19 cellular contexts compared by ENCODE assay signal in the genomic region with DNA sequence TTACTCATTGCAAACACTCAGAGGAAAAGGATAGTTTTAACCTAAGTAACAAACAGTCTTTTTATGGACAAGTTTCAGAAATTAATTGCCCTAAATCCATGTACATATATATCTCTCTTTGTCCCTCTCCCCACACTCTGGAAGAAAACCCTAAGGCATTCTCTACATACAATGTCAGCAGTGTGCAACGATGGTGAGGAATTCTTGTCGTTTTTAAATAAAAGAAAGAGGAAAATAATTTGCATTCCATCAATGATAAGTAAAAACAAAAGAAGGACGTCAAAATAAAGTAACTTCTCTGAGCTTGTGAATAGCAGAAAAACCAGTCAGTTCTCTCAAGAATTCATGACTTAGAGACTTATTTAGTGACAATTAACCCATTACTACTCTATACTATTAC.
DNase-seq lines count a peak whose midpoint lies in the region; ATAC-seq and TF ChIP-seq lines count a peak whose summit lies in the region.
"Had no signal": no experiment of that assay in that cellular context is flagged by ENCODE, and none has a peak within 500 bp of the region (broad histone marks: within the 10 kb centered on the region; RNA-seq: fewer than 3 reads in every experiment).

No MANE protein-coding gene starts in this region.

- no peaks in the 10 kb centered on the region for H3F3A ChIP-seq in smooth muscle cell (ENCODE audit: low read depth)

- no peak overlapping the region for H3K9ac ChIP-seq in smooth muscle cell (ENCODE audit: low read depth)

- ATAC-seq in activated CD8-positive, alpha-beta T cell treated with anti-CD3 and anti-CD28 coated beads for 36 hours = no peak
- ATAC-seq in activated CD8-positive, alpha-beta T cell treated with anti-CD3 and anti-CD28 coated beads, Interleukin-2, amount 10 ng/mL, durations not matched to agents 7 days and 5 days = no peak
- no peak for ATAC-seq in stimulated activated naive CD8-positive, alpha-beta T cell treated with anti-CD3 and anti-CD28 coated beads, Interleukin-15, amount 100 ng/mL, for 72 hours
- no peak for ATAC-seq in GM21529 (IDR thresholded peaks at IDR 0.05; ENCODE audit: unreplicated experiment)

- CTCF ChIA-PET in activated CD8-positive, alpha-beta T cell treated with anti-CD3 and anti-CD28 coated beads for 36 hours (lab: Charles Lee) = interaction anchor here (0.6 kb wide), 1 partner anchor 650 kb away, joined by 3 read pairs; no protein-coding TSS in a partner anchor
- CTCF ChIA-PET in activated CD8-positive, alpha-beta T cell treated with anti-CD3 and anti-CD28 coated beads, Interleukin-2, amount 10 ng/mL, durations not matched to agents 7 days and 5 days (lab: Charles Lee) = interaction anchor here (1.0 to 2.1 kb wide), 2 partner anchors 236 to 429 kb away, joined by 3 to 6 read pairs; no protein-coding TSS in a partner anchor

- intact Hi-C loops in activated CD8-positive, alpha-beta T cell treated with anti-CD3 and anti-CD28 coated beads for 36 hours (cut with micrococcal nuclease) = loop anchor here (10.0 kb wide), 1 partner anchor 126 kb away; no protein-coding TSS in a partner anchor
- intact Hi-C loops in esophagus muscularis mucosa (cut with DNase I) = no loop called here

- no peak overlapping the region for H3K4me2 ChIP-seq in smooth muscle cell

- no peak overlapping the region for H2AFZ ChIP-seq in smooth muscle cell (ENCODE audit: low read depth)

- no peak for DNase-seq in activated CD8-positive, alpha-beta T cell treated with anti-CD3 and anti-CD28 coated beads for 36 hours
- DNase-seq in activated CD8-positive, alpha-beta T cell treated with anti-CD3 and anti-CD28 coated beads, Interleukin-2, amount 10 ng/mL, durations not matched to agents 7 days and 5 days = no peak
- DNase-seq in SK-MEL-5 (ENCODE audit: low read depth, low spot score) (peak; percentile 61), esophagus muscularis mucosa (ENCODE audit: extremely low spot score) (no peak), smooth muscle cell (lab: John Stamatoyannopoulos, UW; ENCODE audit: unreplicated experiment) (no peak), NCI-H187 (lab: John Stamatoyannopoulos, UW) (no peak)
- DNase-seq in stimulated activated naive CD8-positive, alpha-beta T cell treated with anti-CD3 and anti-CD28 coated beads, Interleukin-15, amount 100 ng/mL, for 72 hours = no peak
- DNase-seq: activated B cell treated with CpG ODN at 0.5 μM for 24 hours; activated naive CD4-positive, alpha-beta T cell treated with Interleukin-2 at 50 U/mL for 16 hours; CD4-positive, alpha-beta T cell; hippocampal formation; NCI-H146; psoas muscle; stimulated activated CD4-positive, alpha-beta T cell treated with anti-CD3 and anti-CD28 coated beads, Interleukin-12 subunit alpha, Interleukin-12 subunit beta, amount 100 ng/mL, for 4 hours; stimulated activated naive CD4-positive, alpha-beta T cell; T-helper 2 cell; upper lobe of left lung had no signal

- WGBS in esophagus muscularis mucosa = 27% methylated on average over 3 of the region's 3 CpGs
- WGBS in smooth muscle cell (ENCODE audit: low lambda C conversion rate) = 41% methylated on average over 3 of the region's 3 CpGs

- H4K20me1 ChIP-seq in smooth muscle cell (ENCODE audit: low read depth) = peaks cover 42% of the 10 kb centered on the region

- H3K36me3 Mint-ChIP-seq in activated CD8-positive, alpha-beta T cell treated with anti-CD3 and anti-CD28 coated beads for 36 hours (ENCODE audit: low read depth) = peaks cover 37% of the 10 kb centered on the region
- H3K36me3 Mint-ChIP-seq in activated CD8-positive, alpha-beta T cell treated with anti-CD3 and anti-CD28 coated beads, Interleukin-2, amount 10 ng/mL, durations not matched to agents 7 days and 5 days (ENCODE audit: low read depth) = peaks cover 32% of the 10 kb centered on the region

- H3K27ac Mint-ChIP-seq in activated CD8-positive, alpha-beta T cell treated with anti-CD3 and anti-CD28 coated beads for 36 hours = no peak overlapping the region
- H3K27ac Mint-ChIP-seq in activated CD8-positive, alpha-beta T cell treated with anti-CD3 and anti-CD28 coated beads, Interleukin-2, amount 10 ng/mL, durations not matched to agents 7 days and 5 days = no peak overlapping the region
- H3K27ac Mint-ChIP-seq in stimulated activated naive CD8-positive, alpha-beta T cell treated with anti-CD3 and anti-CD28 coated beads, Interleukin-15, amount 100 ng/mL, for 72 hours = no peak overlapping the region
- H3K27ac Mint-ChIP-seq: activated B cell treated with CpG ODN at 0.5 μM for 24 hours; CD4-positive, alpha-beta T cell had no signal

- no peak for TF ChIP-seq POLR2A in esophagus muscularis mucosa (IDR thresholded peaks at IDR 0.05; ENCODE audit: low read depth)

- H3K36me3 ChIP-seq in esophagus muscularis mucosa (peaks cover 0 to 4% (median 2%) of the 10 kb centered on the region in 4 donors), smooth muscle cell (ENCODE audit: low read depth) (no peaks in the 10 kb centered on the region)

- peaks cover 4 to 38% (median 21%) of the 10 kb centered on the region in 4 donors for H3K4me1 ChIP-seq in esophagus muscularis mucosa
- peaks cover 5% of the 10 kb centered on the region for H3K4me1 ChIP-seq in smooth muscle cell (ENCODE audit: low read depth)
- H3K4me1 ChIP-seq: psoas muscle had no signal

- peak overlapping the region; percentile 16 for H3K4me3 Mint-ChIP-seq in activated CD8-positive, alpha-beta T cell treated with anti-CD3 and anti-CD28 coated beads for 36 hours
- H3K4me3 Mint-ChIP-seq in activated CD8-positive, alpha-beta T cell treated with anti-CD3 and anti-CD28 coated beads, Interleukin-2, amount 10 ng/mL, durations not matched to agents 7 days and 5 days = no peak overlapping the region
- H3K4me3 Mint-ChIP-seq in stimulated activated naive CD8-positive, alpha-beta T cell treated with anti-CD3 and anti-CD28 coated beads, Interleukin-15, amount 100 ng/mL, for 72 hours = no peak overlapping the region
- H3K4me3 Mint-ChIP-seq: activated B cell treated with CpG ODN at 0.5 μM for 24 hours; CD4-positive, alpha-beta T cell had no signal

- H3K9me3 Mint-ChIP-seq in activated CD8-positive, alpha-beta T cell treated with anti-CD3 and anti-CD28 coated beads for 36 hours = no peaks in the 10 kb centered on the region
- H3K9me3 Mint-ChIP-seq in activated CD8-positive, alpha-beta T cell treated with anti-CD3 and anti-CD28 coated beads, Interleukin-2, amount 10 ng/mL, durations not matched to agents 7 days and 5 days (ENCODE audit: insufficient read depth) = no peaks in the 10 kb centered on the region
- H3K9me3 Mint-ChIP-seq in stimulated activated naive CD8-positive, alpha-beta T cell treated with anti-CD3 and anti-CD28 coated beads, Interleukin-15, amount 100 ng/mL, for 72 hours = no peaks in the 10 kb centered on the region
- H3K9me3 Mint-ChIP-seq: activated B cell treated with CpG ODN at 0.5 μM for 24 hours; CD4-positive, alpha-beta T cell had no signal

- no peaks in the 10 kb centered on the region for H3K27me3 Mint-ChIP-seq in activated CD8-positive, alpha-beta T cell treated with anti-CD3 and anti-CD28 coated beads for 36 hours
- H3K27me3 Mint-ChIP-seq in activated CD8-positive, alpha-beta T cell treated with anti-CD3 and anti-CD28 coated beads, Interleukin-2, amount 10 ng/mL, durations not matched to agents 7 days and 5 days (ENCODE audit: low read depth) = no peaks in the 10 kb centered on the region
- no peaks in the 10 kb centered on the region for H3K27me3 Mint-ChIP-seq in stimulated activated naive CD8-positive, alpha-beta T cell treated with anti-CD3 and anti-CD28 coated beads, Interleukin-15, amount 100 ng/mL, for 72 hours
- H3K27me3 Mint-ChIP-seq: activated B cell treated with CpG ODN at 0.5 μM for 24 hours; CD4-positive, alpha-beta T cell had no signal

- POLR2A ChIA-PET in activated CD8-positive, alpha-beta T cell treated with anti-CD3 and anti-CD28 coated beads for 36 hours (lab: Charles Lee) = no interaction called here
- POLR2A ChIA-PET in activated CD8-positive, alpha-beta T cell treated with anti-CD3 and anti-CD28 coated beads, Interleukin-2, amount 10 ng/mL, durations not matched to agents 7 days and 5 days (lab: Charles Lee) = no interaction called here

- H3K27ac ChIP-seq in esophagus muscularis mucosa (replicated peaks in 1 of 4) (peak overlapping the region; percentile 8 to 42 (median 34)), smooth muscle cell (ENCODE audit: low read depth) (peak overlapping the region; percentile 46)
- H3K27ac ChIP-seq: psoas muscle, upper lobe of left lung had no signal

- H3K4me1 Mint-ChIP-seq in activated CD8-positive, alpha-beta T cell treated with anti-CD3 and anti-CD28 coated beads for 36 hours (ENCODE audit: low read depth) = peaks cover 37% of the 10 kb centered on the region
- peaks cover 42% of the 10 kb centered on the region for H3K4me1 Mint-ChIP-seq in activated CD8-positive, alpha-beta T cell treated with anti-CD3 and anti-CD28 coated beads, Interleukin-2, amount 10 ng/mL, durations not matched to agents 7 days and 5 days (ENCODE audit: low read depth)
- peaks cover 26% of the 10 kb centered on the region for H3K4me1 Mint-ChIP-seq in stimulated activated naive CD8-positive, alpha-beta T cell treated with anti-CD3 and anti-CD28 coated beads, Interleukin-15, amount 100 ng/mL, for 72 hours

- H3K79me2 ChIP-seq in smooth muscle cell (ENCODE audit: low read depth) = peaks cover 41% of the 10 kb centered on the region

- TF ChIP-seq EP300 in esophagus muscularis mucosa (IDR thresholded peaks at IDR 0.05) = no peak

- TF ChIP-seq CTCF in activated CD8-positive, alpha-beta T cell treated with anti-CD3 and anti-CD28 coated beads for 36 hours (IDR thresholded peaks at IDR 0.05) = no peak
- TF ChIP-seq CTCF in esophagus muscularis mucosa (IDR thresholded peaks at IDR 0.05) (no peak), smooth muscle cell (IDR thresholded peaks at IDR 0.05; ENCODE audit: borderline replicate concordance, insufficient read depth, poor library complexity, severe bottlenecking) (no peak)

- no peak overlapping the region for H3K4me3 ChIP-seq in esophagus muscularis mucosa
- no peak overlapping the region for H3K4me3 ChIP-seq in smooth muscle cell
- H3K4me3 ChIP-seq: HAP-1, psoas muscle, upper lobe of left lung had no signal

- H3K27me3 ChIP-seq in esophagus muscularis mucosa (no peaks in the 10 kb centered on the region), smooth muscle cell (ENCODE audit: low read depth) (no peaks in the 10 kb centered on the region)
- H3K27me3 ChIP-seq: upper lobe of left lung had no signal

- in situ Hi-C loops in SK-MEL-5 (cut with HindIII; ENCODE audit: low pct_unique_long_range_greater_than_20kb, low sequenced_read_pairs) = no loop called here

- H3K9me3 ChIP-seq in esophagus muscularis mucosa (no peaks in the 10 kb centered on the region), smooth muscle cell (replicated peaks; ENCODE audit: low read depth) (no peaks in the 10 kb centered on the region)
- H3K9me3 ChIP-seq: HAP-1, psoas muscle, upper lobe of left lung had no signal
